38 cellular contexts compared by ENCODE assay signal in the genomic region with DNA sequence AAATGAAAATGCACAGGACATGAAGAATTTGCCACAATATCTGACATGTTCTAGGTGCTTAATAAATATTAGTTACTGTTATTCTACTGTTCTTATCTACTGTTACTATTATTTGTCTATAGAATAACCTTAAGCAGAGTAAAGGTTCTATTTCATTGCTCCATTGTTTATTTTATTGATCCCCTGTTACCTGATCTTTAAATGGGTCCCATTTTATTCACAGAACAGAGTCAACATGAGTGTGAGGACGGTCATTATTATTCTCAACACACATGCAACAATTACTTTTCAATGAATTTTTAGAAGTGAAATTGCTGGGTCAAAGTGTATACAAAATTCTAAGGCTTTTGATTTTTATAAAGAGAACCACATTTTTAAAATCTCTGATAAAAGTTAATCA.
"Had no signal": no experiment of that assay in that cellular context is flagged by ENCODE, and none has a peak within 500 bp of the region (broad histone marks: within the 10 kb centered on the region; RNA-seq: fewer than 3 reads in every experiment).

No MANE protein-coding gene starts in this region.

- H3K36me3 Mint-ChIP-seq: activated CD8-positive, alpha-beta memory T cell treated with anti-CD3 and anti-CD28 coated beads, Interleukin-2, amount 10 ng/mL, durations not matched to agents 7 days and 5 days; activated naive CD4-positive, alpha-beta T cell treated with anti-CD3 and anti-CD28 coated beads, Interleukin-2, amount 50 U/mL, for 24 hours; activated naive CD8-positive, alpha-beta T cell; brain had no signal

- H3K9me3 Mint-ChIP-seq: activated naive CD4-positive, alpha-beta T cell treated with anti-CD3 and anti-CD28 coated beads, Interleukin-2, amount 50 U/mL, for 24 hours; activated T-cell treated with anti-CD3 and anti-CD28 coated beads, Interleukin-2, amount 50 U/mL, for 24 hours; brain; central memory CD8-positive, alpha-beta T cell had no signal

- H3K9me3 ChIP-seq: ascending aorta had no signal

- DNase-seq: activated B cell treated with CpG ODN at 0.5 μM for 24 hours; activated CD4-positive, alpha-beta memory T cell treated with anti-CD3 and anti-CD28 coated beads, Interleukin-2, amount 10 ng/mL, durations not matched to agents 7 days and 5 days; activated CD4-positive, alpha-beta T cell treated with anti-CD3 and anti-CD28 coated beads for 4 hours; activated CD4-positive, alpha-beta T cell treated with anti-CD3 and anti-CD28 coated beads, Interleukin-2, amount 10 ng/mL, durations not matched to agents 24 days and 14 days; activated CD4-positive, alpha-beta T cell treated with anti-CD3 and anti-CD28 coated beads, Interleukin-2, amount 50 U/mL, for 1 hour; activated CD4-positive, alpha-beta T cell treated with anti-CD3 and anti-CD28 coated beads, Interleukin-2, amount 50 U/mL, for 48 hours; activated CD4-positive, CD25-positive, alpha-beta regulatory T cell treated with anti-CD3 and anti-CD28 coated beads, Interleukin-2, amount 50 U/mL, for 72 hours; activated CD8-positive, alpha-beta memory T cell treated with anti-CD3 and anti-CD28 coated beads for 24 hours; activated CD8-positive, alpha-beta memory T cell treated with anti-CD3 and anti-CD28 coated beads, Interleukin-2, amount 10 ng/mL, durations not matched to agents 7 days and 5 days; activated CD8-positive, alpha-beta memory T cell treated with anti-CD3 and anti-CD28 coated beads, Interleukin-2, amount 50 U/mL, for 48 hours; activated CD8-positive, alpha-beta T cell treated with anti-CD3 and anti-CD28 coated beads, Interleukin-2, amount 10 ng/mL, durations not matched to agents 7 days and 5 days; activated effector memory CD4-positive, alpha-beta T cell treated with Interleukin-2 at 50 U/mL for 16 hours; activated gamma-delta T cell; activated naive CD4-positive, alpha-beta T cell treated with anti-CD3 and anti-CD28 coated beads, Interleukin-2, amount 10 ng/mL, durations not matched to agents 7 days and 5 days; activated naive CD4-positive, alpha-beta T cell treated with Interleukin-2 at 50 U/mL for 16 hours; activated naive CD8-positive, alpha-beta T cell treated with anti-CD3 and anti-CD28 coated beads, Interleukin-2, amount 10 ng/mL, durations not matched to agents 7 days and 5 days; activated naive CD8-positive, alpha-beta T cell treated with anti-CD3 and anti-CD28 coated beads, Interleukin-2, amount 50 U/mL, for 24 hours; activated T-cell treated with anti-CD3 and anti-CD28 coated beads, Interleukin-2, amount 50 U/mL, for 24 hours; activated T-cell treated with anti-CD3 and anti-CD28 coated beads, Interleukin-2, amount 50 U/mL, for 48 hours; amygdala; anterior cingulate cortex; caudate nucleus; cerebellar nuclear complex; T-helper 1 cell; T-helper 2 cell; T-helper 9 cell had no signal

- FAIRE-seq: bronchial epithelial cell, TTC549 had no signal

- ATAC-seq: activated CD8-positive, alpha-beta memory T cell treated with anti-CD3 and anti-CD28 coated beads, Interleukin-2, amount 10 ng/mL, durations not matched to agents 7 days and 5 days; activated CD8-positive, alpha-beta T cell treated with anti-CD3 and anti-CD28 coated beads, Interleukin-2, amount 10 ng/mL, durations not matched to agents 7 days and 5 days; activated naive CD8-positive, alpha-beta T cell treated with anti-CD3 and anti-CD28 coated beads, Interleukin-2, amount 50 U/mL, for 24 hours had no signal

- H3K27me3 Mint-ChIP-seq: activated B cell treated with CpG ODN at 0.5 μM for 24 hours; activated CD4-positive, alpha-beta memory T cell treated with anti-CD3 and anti-CD28 coated beads, Interleukin-2, amount 10 ng/mL, durations not matched to agents 7 days and 5 days; activated CD8-positive, alpha-beta memory T cell treated with anti-CD3 and anti-CD28 coated beads, Interleukin-2, amount 10 ng/mL, durations not matched to agents 7 days and 5 days; activated naive CD4-positive, alpha-beta T cell treated with anti-CD3 and anti-CD28 coated beads, Interleukin-2, amount 10 ng/mL, durations not matched to agents 7 days and 5 days; activated naive CD4-positive, alpha-beta T cell treated with anti-CD3 and anti-CD28 coated beads, Interleukin-2, amount 50 U/mL, for 24 hours; activated naive CD8-positive, alpha-beta T cell; activated naive CD8-positive, alpha-beta T cell treated with anti-CD3 and anti-CD28 coated beads, Interleukin-2, amount 10 ng/mL, durations not matched to agents 7 days and 5 days; activated naive CD8-positive, alpha-beta T cell treated with anti-CD3 and anti-CD28 coated beads, Interleukin-2, amount 50 U/mL, for 24 hours; activated T-cell treated with anti-CD3 and anti-CD28 coated beads, Interleukin-2, amount 50 U/mL, for 24 hours; brain; central memory CD8-positive, alpha-beta T cell had no signal

- H3K4me1 ChIP-seq: ascending aorta had no signal

- H3K27ac ChIP-seq: ascending aorta, cardiac muscle cell, VCaP had no signal

- H3K27me3 ChIP-seq: ascending aorta, cardiac muscle cell had no signal

- H3K4me3 ChIP-seq: ascending aorta, cardiac muscle cell had no signal

- H3K4me3 Mint-ChIP-seq: activated B cell treated with CpG ODN at 0.5 μM for 24 hours; activated CD4-positive, alpha-beta memory T cell treated with anti-CD3 and anti-CD28 coated beads, Interleukin-2, amount 10 ng/mL, durations not matched to agents 7 days and 5 days; activated CD4-positive, alpha-beta T cell treated with anti-CD3 and anti-CD28 coated beads, Interleukin-2, amount 10 ng/mL, durations not matched to agents 24 days and 14 days; activated CD8-positive, alpha-beta memory T cell treated with anti-CD3 and anti-CD28 coated beads, Interleukin-2, amount 10 ng/mL, durations not matched to agents 7 days and 5 days; activated CD8-positive, alpha-beta T cell treated with anti-CD3 and anti-CD28 coated beads, Interleukin-2, amount 10 ng/mL, durations not matched to agents 7 days and 5 days; activated naive CD4-positive, alpha-beta T cell treated with anti-CD3 and anti-CD28 coated beads, Interleukin-2, amount 10 ng/mL, durations not matched to agents 7 days and 5 days; activated naive CD4-positive, alpha-beta T cell treated with anti-CD3 and anti-CD28 coated beads, Interleukin-2, amount 50 U/mL, for 24 hours; activated naive CD8-positive, alpha-beta T cell; activated naive CD8-positive, alpha-beta T cell treated with anti-CD3 and anti-CD28 coated beads, Interleukin-2, amount 10 ng/mL, durations not matched to agents 7 days and 5 days; activated naive CD8-positive, alpha-beta T cell treated with anti-CD3 and anti-CD28 coated beads, Interleukin-2, amount 50 U/mL, for 24 hours; activated T-cell treated with anti-CD3 and anti-CD28 coated beads, Interleukin-2, amount 50 U/mL, for 24 hours; brain; central memory CD8-positive, alpha-beta T cell; T-helper 1 cell treated with Interleukin-12 subunit alpha and Interleukin-12 subunit beta and Interleukin-4 antibody, amounts not matched to agents 30 μg/mL and 1 μg/mL, for 36 hours; T-helper 2 cell treated with Interferon-gamma antibody and Interleukin-4, amounts not matched to agents 5 μg/mL and 100 μg/mL, for 36 hours had no signal

- H3K27ac Mint-ChIP-seq: activated B cell treated with CpG ODN at 0.5 μM for 24 hours; activated CD4-positive, alpha-beta memory T cell treated with anti-CD3 and anti-CD28 coated beads, Interleukin-2, amount 10 ng/mL, durations not matched to agents 7 days and 5 days; activated CD4-positive, alpha-beta T cell treated with anti-CD3 and anti-CD28 coated beads, Interleukin-2, amount 10 ng/mL, durations not matched to agents 24 days and 14 days; activated CD8-positive, alpha-beta memory T cell treated with anti-CD3 and anti-CD28 coated beads, Interleukin-2, amount 10 ng/mL, durations not matched to agents 7 days and 5 days; activated CD8-positive, alpha-beta T cell treated with anti-CD3 and anti-CD28 coated beads, Interleukin-2, amount 10 ng/mL, durations not matched to agents 7 days and 5 days; activated naive CD4-positive, alpha-beta T cell treated with anti-CD3 and anti-CD28 coated beads, Interleukin-2, amount 10 ng/mL, durations not matched to agents 7 days and 5 days; activated naive CD4-positive, alpha-beta T cell treated with anti-CD3 and anti-CD28 coated beads, Interleukin-2, amount 50 U/mL, for 24 hours; activated naive CD8-positive, alpha-beta T cell; activated naive CD8-positive, alpha-beta T cell treated with anti-CD3 and anti-CD28 coated beads, Interleukin-2, amount 10 ng/mL, durations not matched to agents 7 days and 5 days; activated naive CD8-positive, alpha-beta T cell treated with anti-CD3 and anti-CD28 coated beads, Interleukin-2, amount 50 U/mL, for 24 hours; activated T-cell treated with anti-CD3 and anti-CD28 coated beads, Interleukin-2, amount 50 U/mL, for 24 hours; activated T-helper 2 cell treated with anti-CD3 and anti-CD28 coated beads, Interferon-gamma antibody, Interleukin-2, Interleukin-4, amounts not matched to agents 10 μg/mL and 5 μg/mL and 100 μg/mL, durations not matched to agents 14 hours and 24 hours and 36 hours; brain; T-helper 1 cell treated with Interleukin-12 subunit alpha and Interleukin-12 subunit beta and Interleukin-4 antibody, amounts not matched to agents 30 μg/mL and 1 μg/mL, for 36 hours; T-helper 2 cell treated with Interferon-gamma antibody and Interleukin-4, amounts not matched to agents 5 μg/mL and 100 μg/mL, for 36 hours had no signal

- H3K4me1 Mint-ChIP-seq: activated B cell treated with CpG ODN at 0.5 μM for 24 hours; activated CD4-positive, alpha-beta memory T cell treated with anti-CD3 and anti-CD28 coated beads, Interleukin-2, amount 10 ng/mL, durations not matched to agents 7 days and 5 days; activated CD8-positive, alpha-beta memory T cell treated with anti-CD3 and anti-CD28 coated beads, Interleukin-2, amount 10 ng/mL, durations not matched to agents 7 days and 5 days; activated naive CD8-positive, alpha-beta T cell treated with anti-CD3 and anti-CD28 coated beads, Interleukin-2, amount 50 U/mL, for 24 hours; brain; central memory CD8-positive, alpha-beta T cell had no signal

- H3K36me3 ChIP-seq: ascending aorta, cardiac muscle cell had no signal
